28 cellular contexts compared by ENCODE assay signal in genomic region chr10:28778524-28778923, GRCh38.
DNase-seq lines count a peak whose midpoint lies in the region; ATAC-seq, FAIRE-seq and TF ChIP-seq lines count a peak whose summit lies in the region.
"Had no signal": no experiment of that assay in that cellular context is flagged by ENCODE, and none has a peak within 500 bp of the region (broad histone marks: within the 10 kb centered on the region; RNA-seq: fewer than 3 reads in every experiment).

No MANE protein-coding gene starts in this region.

- no peaks in the 10 kb centered on the region for H3K36me3 ChIP-seq in HEK293 (ENCODE audit: control insufficient read depth in 2 of 2, insufficient read depth in 1 of 2, low read length in 2 of 2)
- H3K36me3 ChIP-seq in SK-N-SH (replicated peaks in 1 of 2; ENCODE audit: control insufficient read depth in 1 of 2, insufficient read depth in 2 of 2, low read length in 1 of 2), result no peaks in the 10 kb centered on the region
- H3K36me3 ChIP-seq in gastroesophageal sphincter, result no peaks in the 10 kb centered on the region
- H3K36me3 ChIP-seq: BLaER1, upper lobe of right lung had no signal

- H3K4me3 ChIP-seq in A549 (no peak overlapping the region), HEK293 (ENCODE audit: low read depth, low read length) (no peak overlapping the region), SK-N-SH (ENCODE audit: low read depth in 2 of 2, low read length in 1 of 2) (no peak overlapping the region), gastroesophageal sphincter (no peak overlapping the region)
- H3K4me3 ChIP-seq: BLaER1, hepatocyte, upper lobe of right lung had no signal

- H3K4me2 ChIP-seq in A549, result 0 out of 3 replicates have a peak overlapping the region, but pooled peaks have one; percentile 6
- no peak overlapping the region for H3K4me2 ChIP-seq in SK-N-SH
- H3K4me2 ChIP-seq: BLaER1, hepatocyte had no signal

- TF ChIP-seq EP300 in A549 (IDR thresholded peaks at IDR 0.05), result no peak
- TF ChIP-seq EP300 in SK-N-SH (IDR thresholded peaks at IDR 0.05; ENCODE audit: borderline replicate concordance in 1 of 2, low read depth in 1 of 2, low read length in 1 of 2), result no peak
- TF ChIP-seq EP300 in gastroesophageal sphincter (IDR thresholded peaks at IDR 0.05), result no peak

- no peaks in the 10 kb centered on the region for H4K20me1 ChIP-seq in SK-N-SH (ENCODE audit: insufficient read depth)
- H4K20me1 ChIP-seq: BLaER1 had no signal

- H3K79me2 ChIP-seq in SK-N-SH (ENCODE audit: insufficient read depth), result no peaks in the 10 kb centered on the region
- H3K79me2 ChIP-seq: hepatocyte had no signal

- TF ChIP-seq CTCF in A549 (IDR thresholded peaks at IDR 0.05) (no peak), HEK293 (tag by site-specific recombination; IDR thresholded peaks at IDR 0.05) (no peak), SK-N-SH (IDR thresholded peaks at IDR 0.05) (no peak), gastroesophageal sphincter (IDR thresholded peaks at IDR 0.05) (no peak), glutamatergic neuron (IDR thresholded peaks at IDR 0.05; ENCODE audit: partially characterized antibody, unreplicated experiment) (no peak)

- peaks cover 4% of the 10 kb centered on the region for H3K36me3 Mint-ChIP-seq in glutamatergic neuron (ENCODE audit: unreplicated experiment)

- 76% methylated on average over 2 of the region's 2 CpGs for WGBS in A549 (ENCODE audit: missing lambda C conversion rate)
- WGBS in SK-N-SH (ENCODE audit: low lambda C conversion rate), result 46% methylated on average over 2 of the region's 2 CpGs
- 56 to 73% methylated on average over 2 of the region's 2 CpGs for whole genome bisulfite sequencing in gastroesophageal sphincter (ENCODE audit: low coverage in 1 of 2), 2 donors

- H2AFZ ChIP-seq in SK-N-SH (ENCODE audit: low read depth), result no peak overlapping the region
- H2AFZ ChIP-seq: hepatocyte had no signal

- H3K4me1 ChIP-seq in A549 (peaks cover 31% of the 10 kb centered on the region), HEK293 (ENCODE audit: control insufficient read depth, insufficient read depth, low read length) (0 out of 2 replicates have a peak, but pooled peaks cover 5% of the 10 kb centered on the region), SK-N-SH (ENCODE audit: control insufficient read depth in 1 of 2, insufficient read depth in 2 of 2, low read depth in 1 of 2, low read length in 1 of 2) (peaks cover 0 to 5% of the 10 kb centered on the region in 2 experiments; a peak in 1 of 4 replicates), gastroesophageal sphincter (no peaks in the 10 kb centered on the region)
- H3K4me1 ChIP-seq: upper lobe of right lung had no signal

- peaks cover 2% of the 10 kb centered on the region for H3K9me3 Mint-ChIP-seq in glutamatergic neuron (ENCODE audit: unreplicated experiment)

- no peak for TF ChIP-seq RAD21 in A549 (conservative IDR thresholded peaks at IDR 0.05 in 1 of 2, IDR thresholded peaks at IDR 0.05 in 1 of 2)
- TF ChIP-seq RAD21 in SK-N-SH (IDR thresholded peaks at IDR 0.05; ENCODE audit: low read length), result no peak

- DNase-seq in A549 (ENCODE audit: low read depth in 1 of 2, low spot score in 1 of 2) (peak in 1 of 2 experiments; percentile 32), SK-N-SH (peak; percentile 19), iris pigment epithelial cell (ENCODE audit: low read depth) (peak; percentile 11), glutamatergic neuron (no peak), HK-2 (ENCODE audit: unreplicated experiment) (no peak)
- DNase-seq: activated CD4-positive, CD25-positive, alpha-beta regulatory T cell; activated CD8-positive, alpha-beta T cell treated with anti-CD3 and anti-CD28 coated beads, Interleukin-2, amount 10 ng/mL, durations not matched to agents 7 days and 5 days; activated effector memory CD4-positive, alpha-beta T cell treated with Interleukin-2 at 50 U/mL for 16 hours; activated naive CD8-positive, alpha-beta T cell treated with anti-CD3 and anti-CD28 coated beads for 36 hours; activated T-cell treated with anti-CD3 and anti-CD28 coated beads for 4 hours; Caco-2; cerebellar nuclear complex; KG1; midbrain; naive thymus-derived CD8-positive, alpha-beta T cell; NCI-H1436 treated with DMSO at 0.1 percent for 48 hours; NCI-H2171; NCI-H524 treated with DMSO at 0.1 percent for 48 hours; occipital lobe; retina; substantia nigra; T1000; upper lobe of right lung had no signal

- H3K9ac ChIP-seq in SK-N-SH, result no peak overlapping the region
- H3K9ac ChIP-seq: BLaER1 had no signal

- no peaks in the 10 kb centered on the region for H3K27me3 ChIP-seq in SK-N-SH (ENCODE audit: insufficient read depth)
- H3K27me3 ChIP-seq in gastroesophageal sphincter, result no peaks in the 10 kb centered on the region
- H3K27me3 ChIP-seq: BLaER1, hepatocyte, upper lobe of right lung had no signal

- H3K27me3 Mint-ChIP-seq in glutamatergic neuron (ENCODE audit: unreplicated experiment), result no peaks in the 10 kb centered on the region
- H3K27me3 Mint-ChIP-seq: activated naive CD8-positive, alpha-beta T cell treated with anti-CD3 and anti-CD28 coated beads for 36 hours had no signal

- H3K27ac ChIP-seq in A549, result no peak overlapping the region
- H3K27ac ChIP-seq in HEK293 (ENCODE audit: extremely low read depth, low read depth, low read length), result no peak overlapping the region
- H3K27ac ChIP-seq in SK-N-SH (ENCODE audit: low read depth in 2 of 2, low read length in 1 of 2), result no peak overlapping the region
- no peak overlapping the region for H3K27ac ChIP-seq in gastroesophageal sphincter
- H3K27ac ChIP-seq: BLaER1, hepatocyte, upper lobe of right lung had no signal

- POLR2A ChIA-PET in A549 (lab: Yijun Ruan, JAX), result no interaction called here
- POLR2A ChIA-PET in HEK293 (lab: Yijun Ruan, JAX), result no interaction called here
- POLR2A ChIA-PET in SK-N-SH (lab: Yijun Ruan, JAX), result no interaction called here

- no peak for FAIRE-seq in A549 (lab: Jason Lieb, UNC)

- H3K27ac Mint-ChIP-seq in glutamatergic neuron (ENCODE audit: unreplicated experiment), result no peak overlapping the region
- H3K27ac Mint-ChIP-seq: activated CD8-positive, alpha-beta T cell treated with anti-CD3 and anti-CD28 coated beads, Interleukin-2, amount 10 ng/mL, durations not matched to agents 7 days and 5 days; activated naive CD8-positive, alpha-beta T cell treated with anti-CD3 and anti-CD28 coated beads for 36 hours; naive thymus-derived CD8-positive, alpha-beta T cell had no signal

- no peak overlapping the region for H3K4me3 Mint-ChIP-seq in glutamatergic neuron (ENCODE audit: unreplicated experiment)
- H3K4me3 Mint-ChIP-seq: activated CD8-positive, alpha-beta T cell treated with anti-CD3 and anti-CD28 coated beads, Interleukin-2, amount 10 ng/mL, durations not matched to agents 7 days and 5 days; activated naive CD8-positive, alpha-beta T cell treated with anti-CD3 and anti-CD28 coated beads for 36 hours had no signal

- no peaks in the 10 kb centered on the region for H3K4me1 Mint-ChIP-seq in glutamatergic neuron (ENCODE audit: low read depth, unreplicated experiment)

- ATAC-seq in A549 (0 out of 6 replicates have a peak, but pooled peaks of 1 of the 2 experiments have one; percentile 24), gastroesophageal sphincter (no peak), GM18907 (IDR thresholded peaks at IDR 0.05; ENCODE audit: unreplicated experiment) (no peak)
- ATAC-seq: activated CD8-positive, alpha-beta T cell treated with anti-CD3 and anti-CD28 coated beads, Interleukin-2, amount 10 ng/mL, durations not matched to agents 7 days and 5 days; naive thymus-derived CD8-positive, alpha-beta T cell; upper lobe of right lung had no signal

- H3K9me2 ChIP-seq in SK-N-SH, result no peaks in the 10 kb centered on the region

- CTCF ChIA-PET in A549 (lab: Yijun Ruan, JAX), result no interaction called here
- CTCF ChIA-PET in HEK293 (lab: Yijun Ruan, JAX), result no interaction called here
- CTCF ChIA-PET in SK-N-SH (lab: Yijun Ruan, JAX), result interaction anchor here (1.0 kb wide), 1 partner anchor 12 kb away, joined by 3 read pairs; no protein-coding TSS in a partner anchor

- H3K9me3 ChIP-seq in A549, result no peaks in the 10 kb centered on the region
- no peaks in the 10 kb centered on the region for H3K9me3 ChIP-seq in HEK293 (ENCODE audit: control insufficient read depth, insufficient read depth, low read depth, low read length)
- no peaks in the 10 kb centered on the region for H3K9me3 ChIP-seq in SK-N-SH
- no peaks in the 10 kb centered on the region for H3K9me3 ChIP-seq in gastroesophageal sphincter
- H3K9me3 ChIP-seq: Caco-2, upper lobe of right lung had no signal

- H3F3A ChIP-seq in SK-N-SH (replicated peaks; ENCODE audit: insufficient read depth), result no peaks in the 10 kb centered on the region

- TF ChIP-seq POLR2A in A549 (IDR thresholded peaks at IDR 0.05; ENCODE audit: low read length), result no peak
- TF ChIP-seq POLR2A in gastroesophageal sphincter (IDR thresholded peaks at IDR 0.05), result no peak

TF ChIP-seq in A549, 52 proteins besides CTCF, POLR2A, EP300 and RAD21:
- TF ChIP-seq HOXA7 (CRISPR knock-in tag; IDR thresholded peaks at IDR 0.05) (no peak), FOSL2 (IDR thresholded peaks at IDR 0.05) (no peak), FOSL2 (CRISPR knock-in tag; IDR thresholded peaks at IDR 0.05) (peak; percentile 58)

TF ChIP-seq in HEK293, 187 proteins besides CTCF, POLR2A, EP300 and RAD21 (continues in another document):
- TF ChIP-seq ZNF660 (tag by site-specific recombination; IDR thresholded peaks at IDR 0.05) (no peak), ZNF324 (tag by site-specific recombination; IDR thresholded peaks at IDR 0.05) (no peak), ZNF610 (tag by site-specific recombination; IDR thresholded peaks at IDR 0.05; ENCODE audit: borderline replicate concordance) (no peak), ZNF10 (tag by site-specific recombination; IDR thresholded peaks at IDR 0.05) (no peak), ZNF394 (tag by site-specific recombination; IDR thresholded peaks at IDR 0.05; ENCODE audit: borderline replicate concordance) (no peak)

TF ChIP-seq in SK-N-SH, 30 proteins besides CTCF, POLR2A, EP300 and RAD21:
- no peak for TF ChIP-seq CHD2 (IDR thresholded peaks at IDR 0.05; ENCODE audit: low read length, partially characterized antibody)
- TF ChIP-seq PBX3 (IDR thresholded peaks at IDR 0.05), result peak; percentile 11; the same call in 1 of the 2 replicates

Comparison
In these comparisons a context has a peak if more than half of its experiments do, and no peak if none do; other contexts are left out.
1. DNase-seq: peak in SK-N-SH (single experiment) and iris pigment epithelial cell (single experiment); none in glutamatergic neuron (single experiment) and HK-2 (single experiment).